In genomic region chr2:227890495-227891079, GRCh38 we compare ENCODE assay signal across 8 cellular contexts. TPM values are rescaled to one million over a fixed set of nuclear protein-coding genes. Genes with fewer than 3 reads are reported as not detected.
DNase-seq lines count a peak whose midpoint lies in the region; ATAC-seq and TF ChIP-seq lines count a peak whose summit lies in the region.

No MANE protein-coding gene starts in this region.

- H3K4me3 ChIP-seq in Karpas-422 (ENCODE audit: low read length) = no peak overlapping the region
- H3K4me3 ChIP-seq in effector memory CD4-positive, alpha-beta T cell (ENCODE audit: insufficient read depth, low read depth, low read length, poor library complexity, severe bottlenecking) = no peak overlapping the region

- DNase-seq in EH (ENCODE audit: low read depth) (peak; percentile 59), Karpas-422 (peak; percentile 82), SIG-M5 treated with dmso at 0.1 percent for 504 hours (lab: John Stamatoyannopoulos, UW; ENCODE audit: unreplicated experiment) (peak; percentile 31)
- no peak for DNase-seq in effector memory CD4-positive, alpha-beta T cell
- no peak for DNase-seq in activated CD4-positive, alpha-beta memory T cell treated with anti-CD3 and anti-CD28 coated beads for 36 hours

- H3K27me3 Mint-ChIP-seq in nephron (ENCODE audit: low read depth) = no peaks in the 10 kb centered on the region
- H3K27me3 Mint-ChIP-seq in activated CD4-positive, alpha-beta memory T cell treated with anti-CD3 and anti-CD28 coated beads for 36 hours = no peaks in the 10 kb centered on the region

- peak; percentile 61 to 68 (median 63) for TF ChIP-seq CTCF in nephron (IDR thresholded peaks at IDR 0.05; ENCODE audit: unreplicated experiment in 3 of 3)

- no peaks in the 10 kb centered on the region for H3K4me1 Mint-ChIP-seq in nephron
- no peaks in the 10 kb centered on the region for H3K4me1 Mint-ChIP-seq in activated CD4-positive, alpha-beta memory T cell treated with anti-CD3 and anti-CD28 coated beads for 36 hours (ENCODE audit: low read depth)

- no peaks in the 10 kb centered on the region for H3K36me3 Mint-ChIP-seq in nephron (ENCODE audit: low read depth)
- H3K36me3 Mint-ChIP-seq in activated CD4-positive, alpha-beta memory T cell treated with anti-CD3 and anti-CD28 coated beads for 36 hours = no peaks in the 10 kb centered on the region

- no peaks in the 10 kb centered on the region for H3K36me3 ChIP-seq in Karpas-422 (ENCODE audit: insufficient read depth, low read length)
- no peaks in the 10 kb centered on the region for H3K36me3 ChIP-seq in effector memory CD4-positive, alpha-beta T cell (ENCODE audit: control insufficient read depth, insufficient read depth, low read length)

- no peaks in the 10 kb centered on the region for H4K20me1 ChIP-seq in Karpas-422 (ENCODE audit: insufficient read depth, low read depth, low read length)

- CTCF ChIA-PET in activated CD4-positive, alpha-beta memory T cell treated with anti-CD3 and anti-CD28 coated beads for 36 hours (lab: Charles Lee) = interaction anchor here (0.6 to 2.7 kb wide), 26 partner anchors 10 to 1826 kb away, joined by 3 to 21 read pairs (median 4); partner anchors contain the start of gene DAW1

- POLR2A ChIA-PET in activated CD4-positive, alpha-beta memory T cell treated with anti-CD3 and anti-CD28 coated beads for 36 hours (lab: Charles Lee) = no interaction called here

- ATAC-seq in GM21619 (IDR thresholded peaks at IDR 0.05; ENCODE audit: unreplicated experiment) (peak; percentile 87), esophagus mucosa (peak; percentile 54)

- H3K4me3 Mint-ChIP-seq in nephron = no peak overlapping the region
- no peak overlapping the region for H3K4me3 Mint-ChIP-seq in activated CD4-positive, alpha-beta memory T cell treated with anti-CD3 and anti-CD28 coated beads for 36 hours

- H3K9ac ChIP-seq in Karpas-422 (ENCODE audit: low read length) = no peak overlapping the region

- H3K27ac ChIP-seq in Karpas-422 (ENCODE audit: low read length) = no peak overlapping the region
- H3K27ac ChIP-seq in effector memory CD4-positive, alpha-beta T cell (ENCODE audit: insufficient read depth, low read length, poor library complexity, severe bottlenecking) = no peak overlapping the region

- no peaks in the 10 kb centered on the region for H3K9me3 Mint-ChIP-seq in nephron
- no peaks in the 10 kb centered on the region for H3K9me3 Mint-ChIP-seq in activated CD4-positive, alpha-beta memory T cell treated with anti-CD3 and anti-CD28 coated beads for 36 hours

- no peaks in the 10 kb centered on the region for H3K9me2 ChIP-seq in Karpas-422 (replicated peaks; ENCODE audit: insufficient read depth, low read length)

- H3K4me2 ChIP-seq in Karpas-422 (ENCODE audit: low read depth, low read length, poor library complexity, severe bottlenecking) = no peak overlapping the region

- H3K27me3 ChIP-seq in Karpas-422 (ENCODE audit: low read length) = no peaks in the 10 kb centered on the region
- no peaks in the 10 kb centered on the region for H3K27me3 ChIP-seq in effector memory CD4-positive, alpha-beta T cell (replicated peaks; ENCODE audit: control insufficient read depth, insufficient read depth, low read length, poor library complexity, severe bottlenecking)

- no peaks in the 10 kb centered on the region for H3K9me3 ChIP-seq in Karpas-422 (ENCODE audit: low read length)
- H3K9me3 ChIP-seq in effector memory CD4-positive, alpha-beta T cell (ENCODE audit: control insufficient read depth, low read length) = no peaks in the 10 kb centered on the region

- no peak overlapping the region for H2AFZ ChIP-seq in Karpas-422 (ENCODE audit: low read length)

- intact Hi-C loops in activated CD4-positive, alpha-beta memory T cell treated with anti-CD3 and anti-CD28 coated beads for 36 hours (cut with micrococcal nuclease) = loop anchor here (5.0 to 10.0 kb wide), 2 partner anchors 1697 to 1824 kb away; partner anchors contain the start of gene DNER

- no peaks in the 10 kb centered on the region for H3K79me2 ChIP-seq in Karpas-422 (ENCODE audit: low read length)

- no peak overlapping the region for H3K27ac Mint-ChIP-seq in nephron
- no peak overlapping the region for H3K27ac Mint-ChIP-seq in activated CD4-positive, alpha-beta memory T cell treated with anti-CD3 and anti-CD28 coated beads for 36 hours

- no peaks in the 10 kb centered on the region for H3K4me1 ChIP-seq in Karpas-422 (ENCODE audit: low read length)
- no peaks in the 10 kb centered on the region for H3K4me1 ChIP-seq in effector memory CD4-positive, alpha-beta T cell (ENCODE audit: control insufficient read depth, insufficient read depth, low read length, poor library complexity, severe bottlenecking)

RNA-seq across cellular contexts. Expression of gene DAW1, which starts 19.2 kb away (rescaled TPM):
- total RNA-seq in Karpas-422 (2014; rRNA removed; shearing (Covaris generic); ENCODE audit: low replicate concordance) = not detected in 2 replicates
- not detected for total RNA-seq in esophagus mucosa
- total RNA-seq in activated CD4-positive, alpha-beta memory T cell treated with anti-CD3 and anti-CD28 coated beads for 36 hours = not detected

Comparison
In these comparisons a context has a peak if more than half of its experiments do, and no peak if none do; other contexts are left out.
1. DNase-seq: peak in EH (single experiment), Karpas-422 (single experiment) and SIG-M5 treated with dmso at 0.1 percent for 504 hours (single experiment); none in effector memory CD4-positive, alpha-beta T cell (0 of 3) and activated CD4-positive, alpha-beta memory T cell treated with anti-CD3 and anti-CD28 coated beads for 36 hours (single experiment).